11 cellular contexts compared by ENCODE assay signal in genomic region chrX:45749375-45749774, GRCh38.
DNase-seq lines count a peak whose midpoint lies in the region; ATAC-seq and TF ChIP-seq lines count a peak whose summit lies in the region.
"Had no signal": no experiment of that assay in that cellular context is flagged by ENCODE, and none has a peak within 500 bp of the region (broad histone marks: within the 10 kb centered on the region; RNA-seq: fewer than 3 reads in every experiment).

No MANE protein-coding gene starts in this region.

- no peaks in the 10 kb centered on the region for H3K27me3 ChIP-seq in RWPE2 (ENCODE audit: insufficient read depth, poor library complexity, severe bottlenecking)
- H3K27me3 ChIP-seq in fibroblast of lung (ENCODE audit: control insufficient read depth, insufficient read depth, low read length): no peaks in the 10 kb centered on the region

- no peaks in the 10 kb centered on the region for H4K20me1 ChIP-seq in fibroblast of lung (ENCODE audit: control insufficient read depth, extremely low read depth, insufficient read depth, low read length)

- ATAC-seq in RWPE2 (ENCODE audit: low read depth) (no peak), GM19452 (IDR thresholded peaks at IDR 0.05; ENCODE audit: unreplicated experiment) (no peak)

- no peak overlapping the region for H3K4me3 ChIP-seq in RWPE2 (ENCODE audit: severe bottlenecking)
- no peak overlapping the region for H3K4me3 ChIP-seq in fibroblast of lung (replicated peaks in 1 of 4; ENCODE audit: control extremely low read depth in 1 of 4, insufficient read depth in 1 of 4, low read depth in 3 of 4, low read length in 4 of 4)

- H3K4me2 ChIP-seq in fibroblast of lung (ENCODE audit: extremely low read depth, insufficient read depth, low read length): peak overlapping the region; percentile 8

- peaks cover 77% of the 10 kb centered on the region for H3K79me2 ChIP-seq in fibroblast of lung (ENCODE audit: control insufficient read depth, insufficient read depth, low read length)

- TF ChIP-seq CTCF in RWPE2 (IDR thresholded peaks at IDR 0.05; ENCODE audit: poor library complexity, severe bottlenecking) (no peak), fibroblast of lung (conservative IDR thresholded peaks at IDR 0.05 in 1 of 2, IDR thresholded peaks at IDR 0.05 in 1 of 2; ENCODE audit: low read depth in 1 of 2, low read length in 2 of 2) (peak; percentile 21 to 48)

- H2AFZ ChIP-seq in fibroblast of lung (ENCODE audit: low read length): no peak overlapping the region

- H3K36me3 ChIP-seq in RWPE2 (ENCODE audit: low read depth) (peaks cover 92% of the 10 kb centered on the region), fibroblast of lung (ENCODE audit: control insufficient read depth, insufficient read depth, low read length) (peaks cover 14% of the 10 kb centered on the region)

- H3K9me3 ChIP-seq in RWPE2 (ENCODE audit: severe bottlenecking) (no peaks in the 10 kb centered on the region), fibroblast of lung (ENCODE audit: control insufficient read depth, insufficient read depth, low read depth, low read length) (no peaks in the 10 kb centered on the region)

- H3K4me1 ChIP-seq in RWPE2 (ENCODE audit: insufficient read depth, poor library complexity, severe bottlenecking) (peaks cover 46% of the 10 kb centered on the region), fibroblast of lung (ENCODE audit: control insufficient read depth, extremely low read depth, insufficient read depth, low read length) (peaks cover 17% of the 10 kb centered on the region)

- H3K27ac ChIP-seq in RWPE2 (ENCODE audit: poor library complexity, severe bottlenecking) (peak overlapping the region; percentile 97), fibroblast of lung (ENCODE audit: insufficient read depth, low read length) (peak overlapping the region; percentile 30)

- DNase-seq in A172 (ENCODE audit: low spot score): peak; percentile 44
- peak; percentile 18 for DNase-seq in EL
- DNase-seq in RWPE2 (ENCODE audit: low spot score): no peak
- peak in 1 of 2 donors; percentile 50 for DNase-seq in fibroblast of lung (ENCODE audit: low read depth in 2 of 2)
- DNase-seq in iPS-NIHi7 (ENCODE audit: extremely low spot score): no peak
- DNase-seq in stimulated activated CD8-positive, alpha-beta memory T cell treated with anti-CD3 and anti-CD28 coated beads, Interleukin-4, amount 100 ng/mL, for 48 hours: no peak
- no peak for DNase-seq in cortex of kidney (lab: John Stamatoyannopoulos, UW)
- DNase-seq: anterior cingulate cortex; stimulated activated CD4-positive, alpha-beta T cell treated with anti-CD3 and anti-CD28 coated beads, Interleukin-2, amount 100 ng/mL, for 24 hours; T-cell had no signal

- H3K9ac ChIP-seq in fibroblast of lung (ENCODE audit: insufficient read depth, low read length): no peak overlapping the region

Comparison
In these comparisons a context has a peak if more than half of its experiments do, and no peak if none do; other contexts are left out.
1. DNase-seq: peak in A172 (single experiment) and EL (single experiment); none in RWPE2 (single experiment), iPS-NIHi7 (single experiment), stimulated activated CD8-positive, alpha-beta memory T cell treated with anti-CD3 and anti-CD28 coated beads, Interleukin-4, amount 100 ng/mL, for 48 hours (single experiment) and cortex of kidney (single experiment).